10 cellular contexts compared by ENCODE assay signal in the genomic region with DNA sequence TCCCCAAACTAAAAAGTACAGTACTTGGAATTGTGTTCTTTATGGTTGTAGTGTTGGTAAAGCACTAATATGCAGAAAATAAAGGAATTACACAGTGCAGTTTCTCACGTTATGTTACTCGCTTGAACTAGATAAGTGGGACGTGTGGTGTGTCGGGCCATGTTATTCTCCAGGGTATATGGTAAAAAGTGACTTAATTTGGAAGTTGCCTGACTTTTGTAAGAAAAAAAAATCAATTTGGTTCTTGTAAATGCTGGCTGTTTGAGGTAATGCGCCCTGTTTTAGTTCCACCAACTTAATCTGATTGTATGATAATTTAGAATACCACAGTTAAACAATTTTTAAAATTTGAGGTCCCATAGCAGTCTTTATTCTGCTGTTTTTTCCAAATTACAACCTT. TPM values are rescaled to one million over a fixed set of nuclear protein-coding genes. Genes with fewer than 3 reads are reported as not detected.
DNase-seq lines count a peak whose midpoint lies in the region; ATAC-seq and TF ChIP-seq lines count a peak whose summit lies in the region.
"Had no signal": no experiment of that assay in that cellular context is flagged by ENCODE, and none has a peak within 500 bp of the region (broad histone marks: within the 10 kb centered on the region; RNA-seq: fewer than 3 reads in every experiment).

No MANE protein-coding gene starts in this region.

- H3K27ac ChIP-seq in A673 (ENCODE audit: low read depth, low read length, poor library complexity, severe bottlenecking) (peak overlapping the region; percentile 9), muscle layer of duodenum (ENCODE audit: low read length) (peak overlapping the region; percentile 46)

- intact Hi-C loops in A673 (cut with micrococcal nuclease; ENCODE audit: unreplicated experiment): no loop called here

- H3K36me3 ChIP-seq in A673 (ENCODE audit: insufficient read depth, low read length, poor library complexity, severe bottlenecking): peaks cover 29% of the 10 kb centered on the region
- H3K36me3 ChIP-seq in HAP-1 (replicated peaks): peaks cover 25% of the 10 kb centered on the region
- H3K36me3 ChIP-seq in muscle layer of duodenum (ENCODE audit: control insufficient read depth in 1 of 2, insufficient read depth in 2 of 2, low read length in 2 of 2): peaks cover 14 to 17% of the 10 kb centered on the region in 2 donors

- H3K4me3 ChIP-seq in A673 (ENCODE audit: low read depth, low read length, poor library complexity, severe bottlenecking): peak overlapping the region; percentile 84
- H3K4me3 ChIP-seq in HAP-1: peak overlapping the region; percentile 70; the same call in 1 of the 2 replicates
- H3K4me3 ChIP-seq in astrocyte of the spinal cord (ENCODE audit: low read depth, low read length): peak overlapping the region; percentile 90
- peak overlapping the region in 1 of 2 donors; percentile 12 for H3K4me3 ChIP-seq in muscle layer of duodenum (ENCODE audit: low read depth in 1 of 2, low read length in 2 of 2)

- H3K27me3 ChIP-seq in A673 (replicated peaks; ENCODE audit: insufficient read depth, low read depth, low read length, poor library complexity) (no peaks in the 10 kb centered on the region), HAP-1 (ENCODE audit: low read depth) (no peaks in the 10 kb centered on the region), muscle layer of duodenum (ENCODE audit: low read depth, low read length) (no peaks in the 10 kb centered on the region)

- no peak for ATAC-seq in HG03469 (IDR thresholded peaks at IDR 0.05; ENCODE audit: unreplicated experiment)
- ATAC-seq in HG03025 (IDR thresholded peaks at IDR 0.05; ENCODE audit: low FRiP score, unreplicated experiment): no peak

- DNase-seq in A673 (ENCODE audit: low spot score): no peak
- DNase-seq in HAP-1 (ENCODE audit: low spot score in 2 of 2): no peak
- no peak for DNase-seq in astrocyte of the spinal cord (ENCODE audit: low read depth, low spot score)
- no peak for DNase-seq in DMS53 (lab: John Stamatoyannopoulos, UW)
- DNase-seq in NCI-H526 (lab: John Stamatoyannopoulos, UW): no peak
- DNase-seq: kidney glomerular epithelial cell, NCI-H226 had no signal

- TF ChIP-seq CTCF in A673 (conservative IDR thresholded peaks at IDR 0.05; ENCODE audit: low read depth, low read length) (no peak), astrocyte of the spinal cord (IDR thresholded peaks at IDR 0.05; ENCODE audit: low read depth, low read length) (no peak)

- peaks cover 30% of the 10 kb centered on the region for H3K4me1 ChIP-seq in A673 (ENCODE audit: insufficient read depth, low read length, poor library complexity, severe bottlenecking)
- peaks cover 27% of the 10 kb centered on the region for H3K4me1 ChIP-seq in HAP-1
- peaks cover 20 to 44% of the 10 kb centered on the region in 2 donors for H3K4me1 ChIP-seq in muscle layer of duodenum (ENCODE audit: control insufficient read depth in 1 of 2, insufficient read depth in 2 of 2, low read length in 2 of 2)

- H3K9me3 ChIP-seq in A673 (ENCODE audit: low read depth, low read length, poor library complexity, severe bottlenecking) (no peaks in the 10 kb centered on the region), HAP-1 (no peaks in the 10 kb centered on the region), muscle layer of duodenum (ENCODE audit: control insufficient read depth in 1 of 2, low read length in 2 of 2) (no peaks in the 10 kb centered on the region)

- POLR2A ChIA-PET in A673 (lab: Charles Lee; ENCODE audit: low non-redundant PET): interaction anchor here (0.6 kb wide), 1 partner anchor 253 kb away, joined by 21 read pairs; no protein-coding TSS in a partner anchor

- no TSS peak for BruUV-seq in A673 (replicated peaks; lab: Mats Ljungman, UMichigan)

- in situ Hi-C loops in HAP-1 (cut with MboI; ENCODE audit: low sequenced_read_pairs): loop anchor here (25.0 kb wide), 1 partner anchor 640 kb away; a partner anchor contains a TSS
- in situ Hi-C loops in astrocyte of the spinal cord (cut with HindIII; ENCODE audit: low sequenced_read_pairs): no loop called here

- CTCF ChIA-PET in A673 (lab: Charles Lee): no interaction called here

RNA-seq across cellular contexts. Expression of a gene that starts 4.1 kb away (rescaled TPM):
- total RNA-seq in A673 (2021): 59.2 and 67.6 TPM in 2 replicates

RNA-seq across cellular contexts. Expression of a gene that starts 44.4 kb away (rescaled TPM):
- 77.5 and 80.2 TPM in 2 replicates for total RNA-seq in A673 (2021)
